In genomic region chr6:17600527-17601388, GRCh38 we compare ENCODE assay signal across 8 cellular contexts. TPM values are rescaled to one million over a fixed set of nuclear protein-coding genes. Genes with fewer than 3 reads are reported as not detected.
DNase-seq lines count a peak whose midpoint lies in the region; ATAC-seq lines count a peak whose summit lies in the region.

No MANE protein-coding gene starts in this region.

- H3K9me3 ChIP-seq in ectodermal cell (ENCODE audit: control insufficient read depth, low read length): no peaks in the 10 kb centered on the region

- intact Hi-C loops in activated CD4-positive, alpha-beta memory T cell treated with anti-CD3 and anti-CD28 coated beads for 36 hours (cut with micrococcal nuclease): loop anchor here (1.0 to 10.0 kb wide), 8 partner anchors 33 to 662 kb away; partner anchors contain the start of genes DEK, KDM1B, NUP153 and TPMT

- POLR2A ChIA-PET in activated CD4-positive, alpha-beta memory T cell treated with anti-CD3 and anti-CD28 coated beads for 36 hours (lab: Charles Lee): interaction anchor here (1.1 to 2.7 kb wide), 7 partner anchors 9 to 114 kb away, joined by 3 to 29 read pairs (median 6); partner anchors contain the start of gene NUP153

- DNase-seq in DMS 273 (lab: John Stamatoyannopoulos, UW; ENCODE audit: unreplicated experiment) (peak; percentile 81), DMS 273 treated with DMSO at 0.1 percent for 48 hours (lab: John Stamatoyannopoulos, UW) (no peak), NCI-H1105 treated with DMSO at 0.1 percent for 48 hours (lab: John Stamatoyannopoulos, UW) (peak; percentile 62), memory B cell (ENCODE audit: low spot score in 2 of 2) (peak; percentile 16 to 46)
- DNase-seq in activated CD4-positive, alpha-beta memory T cell treated with anti-CD3 and anti-CD28 coated beads for 36 hours: peak; percentile 60
- DNase-seq in stimulated activated CD8-positive, alpha-beta memory T cell treated with anti-CD3 and anti-CD28 coated beads, Interleukin-7, amount 100 ng/mL, for 4 hours (ENCODE audit: low read depth in 2 of 2): peak; percentile 7 to 33

- peaks cover 6% of the 10 kb centered on the region for H3K4me1 ChIP-seq in ectodermal cell (ENCODE audit: control insufficient read depth, insufficient read depth, low read length)

- ATAC-seq in HG02588 (IDR thresholded peaks at IDR 0.05; ENCODE audit: unreplicated experiment) (peak; percentile 56), memory B cell (ENCODE audit: low read depth) (peak; percentile 50)

- no peaks in the 10 kb centered on the region for H3K27me3 Mint-ChIP-seq in activated CD4-positive, alpha-beta memory T cell treated with anti-CD3 and anti-CD28 coated beads for 36 hours
- H3K27me3 Mint-ChIP-seq in memory B cell: no peaks in the 10 kb centered on the region

- H3K4me1 Mint-ChIP-seq in activated CD4-positive, alpha-beta memory T cell treated with anti-CD3 and anti-CD28 coated beads for 36 hours (ENCODE audit: low read depth): peaks cover 37% of the 10 kb centered on the region
- peaks cover 6% of the 10 kb centered on the region for H3K4me1 Mint-ChIP-seq in memory B cell

- peak overlapping the region; percentile 58 for H3K27ac ChIP-seq in ectodermal cell (ENCODE audit: insufficient read depth, low read depth, low read length, poor library complexity, severe bottlenecking)

- CTCF ChIA-PET in activated CD4-positive, alpha-beta memory T cell treated with anti-CD3 and anti-CD28 coated beads for 36 hours (lab: Charles Lee): interaction anchor here (0.6 to 1.9 kb wide), 12 partner anchors 10 to 586 kb away, joined by 3 to 11 read pairs (median 4); partner anchors contain the start of gene NUP153

- H3K9me3 Mint-ChIP-seq in activated CD4-positive, alpha-beta memory T cell treated with anti-CD3 and anti-CD28 coated beads for 36 hours: no peaks in the 10 kb centered on the region
- no peaks in the 10 kb centered on the region for H3K9me3 Mint-ChIP-seq in memory B cell

- H3K27ac Mint-ChIP-seq in activated CD4-positive, alpha-beta memory T cell treated with anti-CD3 and anti-CD28 coated beads for 36 hours: peak overlapping the region; percentile 60
- H3K27ac Mint-ChIP-seq in memory B cell: peak overlapping the region; percentile 90

- H3K36me3 Mint-ChIP-seq in activated CD4-positive, alpha-beta memory T cell treated with anti-CD3 and anti-CD28 coated beads for 36 hours: peaks cover 9% of the 10 kb centered on the region
- H3K36me3 Mint-ChIP-seq in memory B cell: peaks cover 4% of the 10 kb centered on the region

- no peaks in the 10 kb centered on the region for H3K36me3 ChIP-seq in ectodermal cell (ENCODE audit: control insufficient read depth, insufficient read depth, low read length)

- no peaks in the 10 kb centered on the region for H3K27me3 ChIP-seq in ectodermal cell (ENCODE audit: control insufficient read depth, insufficient read depth, low read length, poor library complexity, severe bottlenecking)

- peak overlapping the region; percentile 84 for H3K4me3 ChIP-seq in ectodermal cell (ENCODE audit: insufficient read depth, low read depth, low read length)

- WGBS in ectodermal cell, 2 experiments: 1% methylated on average over 77 of the region's 77 CpGs

- peak overlapping the region; percentile 81 for H3K4me3 Mint-ChIP-seq in activated CD4-positive, alpha-beta memory T cell treated with anti-CD3 and anti-CD28 coated beads for 36 hours
- H3K4me3 Mint-ChIP-seq in memory B cell: peak overlapping the region; percentile 88

RNA-seq across cellular contexts. Expression of gene FAM8A1, which starts 0.7 kb away (rescaled TPM):
- 1 to 10 TPM; 5.0 to 5.1 TPM for total RNA-seq in activated CD4-positive, alpha-beta memory T cell treated with anti-CD3 and anti-CD28 coated beads for 36 hours
- polyA plus RNA-seq in ectodermal cell (2013, experiment 1 of 4): 15.7 TPM
- 15.6 TPM for polyA plus RNA-seq in ectodermal cell (2013, experiment 2 of 4)
- 15.9 TPM for polyA plus RNA-seq in ectodermal cell (2013, experiment 3 of 4)
- polyA plus RNA-seq in ectodermal cell (2013, experiment 4 of 4): 16.5 TPM
